Comparison of ENCODE assay signal across 20 cellular contexts in genomic region chr2:26008095-26008494, GRCh38. TPM values are rescaled to one million over a fixed set of nuclear protein-coding genes. Genes with fewer than 3 reads are reported as not detected.
DNase-seq lines count a peak whose midpoint lies in the region; ATAC-seq and TF ChIP-seq lines count a peak whose summit lies in the region.
"Had no signal": no experiment of that assay in that cellular context is flagged by ENCODE, and none has a peak within 500 bp of the region (broad histone marks: within the 10 kb centered on the region; RNA-seq: fewer than 3 reads in every experiment).

No MANE protein-coding gene starts in this region.

- H3K9ac ChIP-seq in mesenchymal stem cell (ENCODE audit: low read length) = peak overlapping the region; percentile 74
- H3K9ac ChIP-seq: KMS-11, neural progenitor cell had no signal

- H3K36me3 ChIP-seq in mesenchymal stem cell (ENCODE audit: control insufficient read depth in 1 of 2, insufficient read depth in 2 of 2, low read depth in 1 of 2, low read length in 2 of 2) (no peaks in the 10 kb centered on the region), upper lobe of left lung (no peaks in the 10 kb centered on the region), sigmoid colon (no peaks in the 10 kb centered on the region)
- H3K36me3 ChIP-seq: neural progenitor cell had no signal

- H4K8ac ChIP-seq in mesenchymal stem cell (ENCODE audit: low read length) = no peak overlapping the region

- DNase-seq in HL-60 (ENCODE audit: low read depth in 1 of 2, low spot score in 1 of 2) (no peak), mesenchymal stem cell (no peak), upper lobe of left lung (no peak), NCI-H82 (lab: John Stamatoyannopoulos, UW) (no peak), EL (no peak), sigmoid colon (no peak)
- DNase-seq: activated CD8-positive, alpha-beta T cell treated with anti-CD3 and anti-CD28 coated beads for 36 hours; activated effector memory CD4-positive, alpha-beta T cell treated with anti-CD3 and anti-CD28 coated beads, Interleukin-2, amount 50 U/mL, for 16 hours; activated naive CD8-positive, alpha-beta T cell treated with anti-CD3 and anti-CD28 coated beads, Interleukin-2, amount 50 U/mL, for 24 hours; CD4-positive, CD25-positive, alpha-beta regulatory T cell; HCEC 1CT; kidney glomerular epithelial cell; NCI-H1436 treated with DMSO at 0.1 percent for 48 hours; NCI-H748 treated with DMSO at 0.1 percent for 48 hours; stimulated activated CD8-positive, alpha-beta memory T cell treated with anti-CD3 and anti-CD28 coated beads, Interleukin-4, amount 100 ng/mL, for 48 hours had no signal

- WGBS in mesenchymal stem cell = 100% methylated on average over 1 of the region's 1 CpG
- 100% methylated on average over 1 of the region's 1 CpG for WGBS in upper lobe of left lung, 2 donors
- 98 to 99% methylated on average over 1 of the region's 1 CpG for WGBS in sigmoid colon, 2 donors

- H3K79me1 ChIP-seq in mesenchymal stem cell (replicated peaks; ENCODE audit: low read length, poor library complexity, severe bottlenecking) = no peaks in the 10 kb centered on the region

- TF ChIP-seq EP300 in upper lobe of left lung (IDR thresholded peaks at IDR 0.05) = no peak
- TF ChIP-seq EP300 in sigmoid colon (IDR thresholded peaks at IDR 0.05) = no peak

- H3K4me1 ChIP-seq in mesenchymal stem cell (ENCODE audit: control insufficient read depth, insufficient read depth, low read depth, low read length) = peaks cover 14% of the 10 kb centered on the region
- peaks cover 14 to 30% (median 26%) of the 10 kb centered on the region in 4 donors for H3K4me1 ChIP-seq in upper lobe of left lung
- no peaks in the 10 kb centered on the region for H3K4me1 ChIP-seq in sigmoid colon

- no peak overlapping the region for H2BK5ac ChIP-seq in mesenchymal stem cell (ENCODE audit: low read depth, low read length, poor library complexity, severe bottlenecking)

- H3K23ac ChIP-seq in mesenchymal stem cell (ENCODE audit: low read length in 2 of 2) = no peak overlapping the region

- H2AFZ ChIP-seq in mesenchymal stem cell (ENCODE audit: low read depth, low read length) = no peak overlapping the region
- H2AFZ ChIP-seq: neural progenitor cell had no signal

- TF ChIP-seq CTCF in HL-60 (IDR thresholded peaks at IDR 0.05; ENCODE audit: insufficient read depth, low read length) = no peak
- no peak for TF ChIP-seq CTCF in upper lobe of left lung (IDR thresholded peaks at IDR 0.05)
- no peak for TF ChIP-seq CTCF in sigmoid colon (IDR thresholded peaks at IDR 0.05)

- TF ChIP-seq POLR2A in upper lobe of left lung (IDR thresholded peaks at IDR 0.05) (no peak), sigmoid colon (IDR thresholded peaks at IDR 0.05) (no peak)

- H3K27ac ChIP-seq in HL-60 (replicated peaks) (peak overlapping the region; percentile 75), angular gyrus (ENCODE audit: low read depth, low read length) (peak overlapping the region; percentile 7), mesenchymal stem cell (ENCODE audit: low read length, poor library complexity, severe bottlenecking) (no peak overlapping the region), upper lobe of left lung (peak overlapping the region; percentile 42 to 74 (median 60)), sigmoid colon (no peak overlapping the region)
- H3K27ac ChIP-seq: KMS-11, neural progenitor cell, SK-N-MC had no signal

- no peak overlapping the region for H3K4me3 ChIP-seq in HL-60 (replicated peaks; ENCODE audit: insufficient read depth, low read length)
- H3K4me3 ChIP-seq in mesenchymal stem cell (ENCODE audit: insufficient read depth in 1 of 2, low read depth in 1 of 2, low read length in 2 of 2) = no peak overlapping the region
- no peak overlapping the region for H3K4me3 ChIP-seq in upper lobe of left lung
- no peak overlapping the region for H3K4me3 ChIP-seq in sigmoid colon
- H3K4me3 ChIP-seq: neural progenitor cell, SK-N-MC had no signal

- no peak overlapping the region for H4K91ac ChIP-seq in mesenchymal stem cell (ENCODE audit: low read length)

- no peak overlapping the region for H3K4me2 ChIP-seq in mesenchymal stem cell (ENCODE audit: low read length, poor library complexity, severe bottlenecking)
- H3K4me2 ChIP-seq: KMS-11, neural progenitor cell had no signal

- no peak for ATAC-seq in upper lobe of left lung (ENCODE audit: low FRiP score in 2 of 2)
- ATAC-seq: activated CD4-positive, CD25-positive, alpha-beta regulatory T cell treated with anti-CD3 and anti-CD28 coated beads, Interleukin-2, amount 50 U/mL, for 24 hours; activated CD8-positive, alpha-beta T cell treated with anti-CD3 and anti-CD28 coated beads for 36 hours; activated naive CD8-positive, alpha-beta T cell treated with anti-CD3 and anti-CD28 coated beads, Interleukin-2, amount 50 U/mL, for 24 hours had no signal

- intact Hi-C loops in sigmoid colon (cut with DNase I) = no loop called here

- no peak overlapping the region for H2AK5ac ChIP-seq in mesenchymal stem cell (ENCODE audit: low read length, severe bottlenecking)

- H3K18ac ChIP-seq in mesenchymal stem cell (ENCODE audit: low read depth in 1 of 2, low read length in 2 of 2) = no peak overlapping the region

- no peak overlapping the region for H2BK120ac ChIP-seq in mesenchymal stem cell (ENCODE audit: low read depth, low read length)

- no peak overlapping the region for H2BK12ac ChIP-seq in mesenchymal stem cell (ENCODE audit: low read length in 2 of 2)

- H3K14ac ChIP-seq in mesenchymal stem cell (ENCODE audit: low read length in 2 of 2) = no peak overlapping the region

- no peak overlapping the region for H3K4ac ChIP-seq in mesenchymal stem cell (ENCODE audit: low read depth in 1 of 2, low read length in 2 of 2)

- no peaks in the 10 kb centered on the region for H3K27me3 ChIP-seq in HL-60 (ENCODE audit: insufficient read depth, poor library complexity, severe bottlenecking)
- no peaks in the 10 kb centered on the region for H3K27me3 ChIP-seq in mesenchymal stem cell (ENCODE audit: control insufficient read depth in 1 of 2, insufficient read depth in 1 of 2, low read length in 2 of 2)
- H3K27me3 ChIP-seq in upper lobe of left lung = no peaks in the 10 kb centered on the region
- no peaks in the 10 kb centered on the region for H3K27me3 ChIP-seq in sigmoid colon
- H3K27me3 ChIP-seq: neural progenitor cell had no signal

- H3K9me3 ChIP-seq in mesenchymal stem cell (ENCODE audit: control insufficient read depth, low read length) (no peaks in the 10 kb centered on the region), upper lobe of left lung (no peaks in the 10 kb centered on the region), sigmoid colon (no peaks in the 10 kb centered on the region)

- H2BK15ac ChIP-seq in mesenchymal stem cell (ENCODE audit: low read depth, poor library complexity, severe bottlenecking) = no peak overlapping the region

RNA-seq across cellular contexts. Expression of gene RAB10, which starts 25.8 kb away (rescaled TPM):
- 106 TPM for polyA plus RNA-seq in mesenchymal stem cell (2013, experiment 1 of 2)
- 107 TPM for polyA plus RNA-seq in mesenchymal stem cell (2013, experiment 2 of 2)
- 100 to 1,000 TPM in 4 of 6 donors, 10 to 100 TPM in 2; 81.7 to 139 (median 106) TPM for total RNA-seq in upper lobe of left lung
- total RNA-seq in sigmoid colon = 100 to 1,000 TPM in 2 of 4 donors, 10 to 100 TPM in 2; 92.0 to 116 (median 98.9) TPM
- polyA plus RNA-seq in sigmoid colon = 10 to 100 TPM; 57.1 to 78.8 (median 67.1) TPM

RNA-seq across cellular contexts. Expression of gene KIF3C, which starts 25.8 kb away (rescaled TPM):
- polyA plus RNA-seq in mesenchymal stem cell (2013, experiment 1 of 2) = 16.9 TPM
- polyA plus RNA-seq in mesenchymal stem cell (2013, experiment 2 of 2) = 15.9 TPM
- total RNA-seq in upper lobe of left lung = 10 to 100 TPM in 1 of 6 donors, 1 to 10 TPM in 5; 2.4 to 15.7 (median 4.4) TPM
- 10 to 100 TPM in 1 of 4 donors, 1 to 10 TPM in 3; 5.7 to 12.5 (median 8.1) TPM for total RNA-seq in sigmoid colon
- polyA plus RNA-seq in sigmoid colon = 1 to 10 TPM in 2 of 3 donors, under 1 TPM in 1; 0.69 to 3.4 (median 1.8) TPM

Comparison
In these comparisons a context has a peak if more than half of its experiments do, and no peak if none do; other contexts are left out.
1. H3K27ac ChIP-seq: peak in HL-60 (single experiment), angular gyrus (single experiment) and upper lobe of left lung (4 of 4); none in mesenchymal stem cell (single experiment) and sigmoid colon (0 of 4).